ENCODE assay signal across 18 cellular contexts in genomic region chr5:65862384-65862783, GRCh38.
DNase-seq lines count a peak whose midpoint lies in the region; TF ChIP-seq lines count a peak whose summit lies in the region.
"Had no signal": no experiment of that assay in that cellular context is flagged by ENCODE, and none has a peak within 500 bp of the region (broad histone marks: within the 10 kb centered on the region; RNA-seq: fewer than 3 reads in every experiment).

No MANE protein-coding gene starts in this region.

- H3K79me2 ChIP-seq in SK-N-SH (ENCODE audit: insufficient read depth) (no peaks in the 10 kb centered on the region), smooth muscle cell (ENCODE audit: low read depth) (no peaks in the 10 kb centered on the region)

- H2AFZ ChIP-seq in SK-N-SH (ENCODE audit: low read depth): peak overlapping the region; percentile 84
- peak overlapping the region; percentile 15 for H2AFZ ChIP-seq in smooth muscle cell (ENCODE audit: low read depth)

- H3F3A ChIP-seq in SK-N-SH (replicated peaks; ENCODE audit: insufficient read depth) (peaks cover 16% of the 10 kb centered on the region), smooth muscle cell (ENCODE audit: low read depth) (no peaks in the 10 kb centered on the region)

- H3K4me2 ChIP-seq in SK-N-SH (peak overlapping the region; percentile 63), smooth muscle cell (peak overlapping the region; percentile 69)

- no peaks in the 10 kb centered on the region for H3K27me3 ChIP-seq in SK-N-SH (ENCODE audit: insufficient read depth)
- no peaks in the 10 kb centered on the region for H3K27me3 ChIP-seq in smooth muscle cell (ENCODE audit: low read depth)

- no peak for TF ChIP-seq EP300 in SK-N-SH (IDR thresholded peaks at IDR 0.05; ENCODE audit: borderline replicate concordance in 1 of 2, low read depth in 1 of 2, low read length in 1 of 2)

- H3K9ac ChIP-seq in SK-N-SH: peak overlapping the region; percentile 71
- peak overlapping the region; percentile 66 for H3K9ac ChIP-seq in smooth muscle cell (ENCODE audit: low read depth)

- TF ChIP-seq RAD21 in SK-N-SH (IDR thresholded peaks at IDR 0.05; ENCODE audit: low read length): no peak

- H3K4me1 ChIP-seq in SK-N-SH (ENCODE audit: control insufficient read depth in 1 of 2, insufficient read depth in 2 of 2, low read depth in 1 of 2, low read length in 1 of 2) (peaks cover 0 to 16% of the 10 kb centered on the region in 2 experiments; a peak in 2 of 4 replicates), smooth muscle cell (ENCODE audit: low read depth) (peaks cover 6% of the 10 kb centered on the region)
- H3K4me1 ChIP-seq: psoas muscle, transverse colon had no signal

- H3K4me1 Mint-ChIP-seq in activated naive CD4-positive, alpha-beta T cell treated with anti-CD3 and anti-CD28 coated beads, Interleukin-2, amount 50 U/mL, for 24 hours: peaks cover 38% of the 10 kb centered on the region
- peaks cover 29% of the 10 kb centered on the region for H3K4me1 Mint-ChIP-seq in CD14-positive monocyte

- no peak for TF ChIP-seq CTCF in SK-N-SH (IDR thresholded peaks at IDR 0.05)
- TF ChIP-seq CTCF in fibroblast of villous mesenchyme (IDR thresholded peaks at IDR 0.05; ENCODE audit: insufficient read depth, low read depth, low read length): no peak
- TF ChIP-seq CTCF in smooth muscle cell (IDR thresholded peaks at IDR 0.05; ENCODE audit: borderline replicate concordance, insufficient read depth, poor library complexity, severe bottlenecking): no peak
- no peak for TF ChIP-seq CTCF in CD14-positive monocyte (IDR thresholded peaks at IDR 0.05)

- peak overlapping the region; percentile 45 for H3K4me3 Mint-ChIP-seq in activated naive CD4-positive, alpha-beta T cell treated with anti-CD3 and anti-CD28 coated beads, Interleukin-2, amount 50 U/mL, for 24 hours
- no peak overlapping the region for H3K4me3 Mint-ChIP-seq in CD14-positive monocyte
- H3K4me3 Mint-ChIP-seq: CD4-positive, CD25-positive, alpha-beta regulatory T cell had no signal

- intact Hi-C loops in CD14-positive monocyte (cut with micrococcal nuclease): no loop called here

- CTCF ChIA-PET in SK-N-SH (lab: Yijun Ruan, JAX): no interaction called here

- no peaks in the 10 kb centered on the region for H3K27me3 Mint-ChIP-seq in activated naive CD4-positive, alpha-beta T cell treated with anti-CD3 and anti-CD28 coated beads, Interleukin-2, amount 50 U/mL, for 24 hours
- H3K27me3 Mint-ChIP-seq in CD14-positive monocyte (ENCODE audit: low read depth in 3 of 3): peaks cover 0 to 2% (median 1%) of the 10 kb centered on the region in 3 donors
- H3K27me3 Mint-ChIP-seq: CD4-positive, CD25-positive, alpha-beta regulatory T cell; naive thymus-derived CD8-positive, alpha-beta T cell had no signal

- no peak overlapping the region for H3K27ac Mint-ChIP-seq in activated naive CD4-positive, alpha-beta T cell treated with anti-CD3 and anti-CD28 coated beads, Interleukin-2, amount 50 U/mL, for 24 hours
- no peak overlapping the region for H3K27ac Mint-ChIP-seq in CD14-positive monocyte
- H3K27ac Mint-ChIP-seq: CD4-positive, CD25-positive, alpha-beta regulatory T cell had no signal

- no peaks in the 10 kb centered on the region for H3K9me3 Mint-ChIP-seq in activated naive CD4-positive, alpha-beta T cell treated with anti-CD3 and anti-CD28 coated beads, Interleukin-2, amount 50 U/mL, for 24 hours
- no peaks in the 10 kb centered on the region for H3K9me3 Mint-ChIP-seq in CD14-positive monocyte
- H3K9me3 Mint-ChIP-seq: naive thymus-derived CD8-positive, alpha-beta T cell had no signal

- no peak for DNase-seq in activated naive CD4-positive, alpha-beta T cell treated with Interleukin-2 at 50 U/mL for 16 hours
- no peak for DNase-seq in SK-N-SH
- no peak for DNase-seq in fibroblast of villous mesenchyme (ENCODE audit: low read depth)
- DNase-seq in smooth muscle cell (lab: John Stamatoyannopoulos, UW; ENCODE audit: unreplicated experiment): no peak
- DNase-seq in DMS79 treated with DMSO at 0.1 percent for 48 hours (lab: John Stamatoyannopoulos, UW): no peak
- DNase-seq in NCI-H226: no peak
- no peak for DNase-seq in CD14-positive monocyte (ENCODE audit: low spot score)
- DNase-seq: activated effector memory CD4-positive, alpha-beta T cell treated with Interleukin-2 at 50 U/mL for 16 hours; amygdala; CD4-positive, CD25-positive, alpha-beta regulatory T cell; lower lobe of right lung; naive thymus-derived CD8-positive, alpha-beta T cell; NCI-H2029; NCI-H510A treated with DMSO at 0.1 percent for 48 hours; psoas muscle; transverse colon had no signal

- H3K36me3 ChIP-seq in SK-N-SH (replicated peaks in 1 of 2; ENCODE audit: control insufficient read depth in 1 of 2, insufficient read depth in 2 of 2, low read length in 1 of 2) (no peaks in the 10 kb centered on the region), smooth muscle cell (ENCODE audit: low read depth) (no peaks in the 10 kb centered on the region)
- H3K36me3 ChIP-seq: lower lobe of right lung, transverse colon had no signal

- H3K4me3 ChIP-seq in SK-N-SH (ENCODE audit: low read depth in 2 of 2, low read length in 1 of 2) (no peak overlapping the region), fibroblast of villous mesenchyme (ENCODE audit: low read depth, low read length) (peak overlapping the region; percentile 11), smooth muscle cell (no peak overlapping the region)
- H3K4me3 ChIP-seq: lower lobe of right lung, psoas muscle, transverse colon had no signal

- no peaks in the 10 kb centered on the region for H3K9me2 ChIP-seq in SK-N-SH

- H3K9me3 ChIP-seq in SK-N-SH (no peaks in the 10 kb centered on the region), smooth muscle cell (replicated peaks; ENCODE audit: low read depth) (no peaks in the 10 kb centered on the region)
- H3K9me3 ChIP-seq: lower lobe of right lung, psoas muscle, transverse colon had no signal

- H4K20me1 ChIP-seq in SK-N-SH (ENCODE audit: insufficient read depth) (no peaks in the 10 kb centered on the region), smooth muscle cell (ENCODE audit: low read depth) (no peaks in the 10 kb centered on the region)

- peak overlapping the region; percentile 73 to 95; a peak in 3 of 4 replicates for H3K27ac ChIP-seq in SK-N-SH (ENCODE audit: low read depth in 2 of 2, low read length in 1 of 2)
- peak overlapping the region; percentile 80 for H3K27ac ChIP-seq in smooth muscle cell (ENCODE audit: low read depth)
- H3K27ac ChIP-seq: 22Rv1, lower lobe of right lung, psoas muscle, transverse colon had no signal

- no peaks in the 10 kb centered on the region for H3K36me3 Mint-ChIP-seq in activated naive CD4-positive, alpha-beta T cell treated with anti-CD3 and anti-CD28 coated beads, Interleukin-2, amount 50 U/mL, for 24 hours
- H3K36me3 Mint-ChIP-seq in CD14-positive monocyte: peaks cover 2 to 4% of the 10 kb centered on the region in 2 donors
- H3K36me3 Mint-ChIP-seq: CD4-positive, CD25-positive, alpha-beta regulatory T cell had no signal

- POLR2A ChIA-PET in SK-N-SH (lab: Yijun Ruan, JAX): no interaction called here

TF ChIP-seq in SK-N-SH, 30 proteins besides CTCF, POLR2A, EP300 and RAD21:
- TF ChIP-seq GATA2 (CRISPR knock-in tag; IDR thresholded peaks at IDR 0.05) (no peak), SIN3A (IDR thresholded peaks at IDR 0.05; ENCODE audit: borderline replicate concordance, low read depth, low read length) (no peak), YY1 (IDR thresholded peaks at IDR 0.05; ENCODE audit: low read depth) (no peak)
